Comparison of ENCODE assay signal across 23 cellular contexts in the genomic region with DNA sequence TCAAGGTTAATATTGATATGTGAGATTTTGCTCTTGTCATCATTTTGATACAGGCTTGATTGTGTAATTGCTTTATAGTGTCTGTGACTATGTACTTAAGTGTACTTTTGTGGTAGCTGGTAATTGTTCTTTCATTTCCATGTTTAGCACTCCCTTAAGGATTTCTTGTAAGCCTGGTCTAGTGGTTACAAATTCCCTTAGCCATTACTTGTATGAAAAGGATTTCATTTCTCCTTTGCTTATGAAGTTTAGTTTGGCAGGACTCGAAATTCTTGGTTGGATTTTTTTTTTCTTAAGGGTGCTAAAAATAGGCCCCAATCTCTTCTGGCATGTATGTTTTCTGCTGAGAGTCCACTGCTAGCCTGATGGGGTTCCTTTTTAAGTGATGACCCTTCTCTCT.
"Had no signal": no experiment of that assay in that cellular context is flagged by ENCODE, and none has a peak within 500 bp of the region (broad histone marks: within the 10 kb centered on the region; RNA-seq: fewer than 3 reads in every experiment).

No MANE protein-coding gene starts in this region.

- DNase-seq: activated CD4-positive, alpha-beta T cell treated with anti-CD3 and anti-CD28 coated beads for 36 hours; activated CD4-positive, alpha-beta T cell treated with anti-CD3 and anti-CD28 coated beads, Interleukin-2, amount 50 U/mL, for 4 hours; activated CD8-positive, alpha-beta memory T cell treated with anti-CD3 and anti-CD28 coated beads for 24 hours; activated CD8-positive, alpha-beta memory T cell treated with anti-CD3 and anti-CD28 coated beads, Interleukin-2, amount 50 U/mL, for 4 hours; activated T-cell treated with anti-CD3 and anti-CD28 coated beads, Interleukin-2, amount 50 U/mL, for 24 hours; aorta; cerebellar nuclear complex; head of caudate nucleus; hypothalamus; naive thymus-derived CD4-positive, alpha-beta T cell; occipital lobe; posterior cingulate gyrus; SK-N-SH; stimulated activated CD4-positive, alpha-beta T cell treated with anti-CD3 and anti-CD28 coated beads, Interleukin-2, amount 100 ng/mL, for 48 hours; stimulated activated CD8-positive, alpha-beta memory T cell treated with anti-CD3 and anti-CD28 coated beads, Interleukin-4, amount 100 ng/mL, for 48 hours; stimulated activated naive CD4-positive, alpha-beta T cell treated with Interleukin-2 at 50 U/mL for 16 hours; T-cell; upper lobe of left lung had no signal

- H3K4me2 ChIP-seq: SK-N-SH had no signal

- ATAC-seq: activated CD4-positive, alpha-beta T cell treated with anti-CD3 and anti-CD28 coated beads for 36 hours; activated naive CD4-positive, alpha-beta T cell treated with anti-CD3 and anti-CD28 coated beads, Interleukin-2, amount 50 U/mL, for 72 hours; activated T-helper 17 cell treated with anti-CD3 and anti-CD28 coated beads, Interleukin-2, amount 50 U/mL, for 72 hours; gastroesophageal sphincter; naive thymus-derived CD4-positive, alpha-beta T cell; sciatic nerve; T-cell; WTC11 had no signal

- H3K4me3 ChIP-seq: gastroesophageal sphincter, upper lobe of left lung had no signal

- H3K9me3 ChIP-seq: gastroesophageal sphincter, SK-N-SH, upper lobe of left lung had no signal

- H3K27ac ChIP-seq: gastroesophageal sphincter, upper lobe of left lung had no signal

- H3K4me1 ChIP-seq: gastroesophageal sphincter, upper lobe of left lung had no signal

- H3K27me3 ChIP-seq: gastroesophageal sphincter, upper lobe of left lung had no signal

- H3K36me3 ChIP-seq: gastroesophageal sphincter, upper lobe of left lung had no signal
